In the genomic region with DNA sequence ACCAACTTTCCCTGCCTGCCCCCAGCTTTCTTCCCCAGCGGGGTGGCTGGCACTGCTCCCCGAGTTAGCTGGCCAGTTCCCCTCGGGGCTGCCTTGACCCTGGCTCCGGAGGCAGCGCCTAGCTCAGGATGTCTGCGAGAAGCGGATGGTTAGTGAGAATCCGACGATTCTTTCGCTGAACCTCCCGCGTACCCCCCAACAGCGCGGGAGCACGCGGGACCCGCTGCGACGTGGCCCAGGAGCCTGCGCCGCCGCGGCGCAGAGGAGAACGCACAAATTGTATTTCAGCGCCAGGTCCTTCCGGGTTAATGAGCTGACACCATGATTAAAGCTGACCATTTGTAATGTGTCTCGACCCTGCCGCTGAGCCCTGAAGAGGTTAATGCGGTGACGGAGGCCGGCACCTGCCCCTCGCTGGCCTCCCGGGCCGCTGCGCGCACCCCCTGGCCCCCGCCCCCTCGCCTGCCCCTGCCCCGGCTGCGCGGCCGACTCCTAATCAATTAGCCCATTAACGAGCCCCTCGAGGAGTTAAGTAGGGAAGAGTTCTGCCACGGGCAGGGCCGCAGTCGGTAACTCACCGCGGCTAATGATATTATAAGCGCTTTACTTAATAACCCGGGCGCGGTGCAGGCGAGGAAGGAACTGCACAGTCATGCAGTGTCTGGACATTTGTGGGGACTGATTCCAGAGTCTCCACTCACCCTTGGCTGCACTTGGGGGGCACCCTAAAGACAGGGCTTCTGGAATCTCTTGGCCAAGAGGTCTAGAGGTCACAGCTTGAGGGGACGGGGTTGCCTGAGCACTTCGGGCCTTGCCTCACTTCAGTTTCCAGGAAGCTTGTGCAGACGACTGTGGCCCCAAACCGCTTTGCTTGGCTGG, we compare ENCODE assay signal across 13 cellular contexts. TPM values are rescaled to one million over a fixed set of nuclear protein-coding genes. Genes with fewer than 3 reads are reported as not detected.
DNase-seq lines count a peak whose midpoint lies in the region; ATAC-seq and TF ChIP-seq lines count a peak whose summit lies in the region.
"Had no signal": no experiment of that assay in that cellular context is flagged by ENCODE, and none has a peak within 500 bp of the region (broad histone marks: within the 10 kb centered on the region; RNA-seq: fewer than 3 reads in every experiment).

No MANE protein-coding gene starts in this region.

- peaks cover 68% of the 10 kb centered on the region for H3K27me3 Mint-ChIP-seq in activated CD4-positive, alpha-beta T cell treated with anti-CD3 and anti-CD28 coated beads, Interleukin-2, amount 10 ng/mL, durations not matched to agents 24 days and 14 days

- H3K36me3 ChIP-seq in HUES6 (ENCODE audit: control insufficient read depth, insufficient read depth, low read length), result no peaks in the 10 kb centered on the region
- no peaks in the 10 kb centered on the region for H3K36me3 ChIP-seq in osteoblast (ENCODE audit: insufficient read depth, low read length)
- H3K36me3 ChIP-seq in OCI-LY7 (ENCODE audit: insufficient read depth, low read length), result no peaks in the 10 kb centered on the region
- H3K36me3 ChIP-seq: ovary had no signal

- BruUV-seq in OCI-LY7 (replicated peaks; lab: Mats Ljungman, UMichigan), result no TSS peak

- H3K9me3 Mint-ChIP-seq in activated CD4-positive, alpha-beta T cell treated with anti-CD3 and anti-CD28 coated beads, Interleukin-2, amount 10 ng/mL, durations not matched to agents 24 days and 14 days, result peaks cover 11% of the 10 kb centered on the region

- H3K27ac ChIP-seq in HUES6 (ENCODE audit: low read depth, low read length), result no peak overlapping the region
- no peak overlapping the region for H3K27ac ChIP-seq in osteoblast (ENCODE audit: low read depth, low read length)
- no peak overlapping the region for H3K27ac ChIP-seq in OCI-LY7 (ENCODE audit: low read depth, low read length, poor library complexity, severe bottlenecking)
- H3K27ac ChIP-seq: ovary had no signal

- DNase-seq in activated CD4-positive, alpha-beta T cell treated with anti-CD3 and anti-CD28 coated beads, Interleukin-2, amount 10 ng/mL, durations not matched to agents 24 days and 14 days, result no peak
- no peak for DNase-seq in activated CD4-positive, alpha-beta T cell treated with anti-CD3 and anti-CD28 coated beads for 4 hours
- DNase-seq in ecto neural progenitor cell (ENCODE audit: low spot score), result peak; percentile 62
- peak; percentile 80 for DNase-seq in osteoblast (ENCODE audit: insufficient read length, low spot score, missing footprints)
- no peak for DNase-seq in OCI-LY7 (ENCODE audit: low spot score)
- no peak for DNase-seq in effector CD4-positive, alpha-beta T cell
- DNase-seq: activated effector memory CD4-positive, alpha-beta T cell treated with Interleukin-2 at 50 U/mL for 16 hours; kidney glomerular epithelial cell; ovary had no signal

- H3K79me2 ChIP-seq in osteoblast (ENCODE audit: insufficient read depth, low read length) (no peaks in the 10 kb centered on the region), OCI-LY7 (ENCODE audit: insufficient read depth, low read depth, low read length) (no peaks in the 10 kb centered on the region)

- H3K27me3 ChIP-seq in HUES6 (ENCODE audit: control insufficient read depth, insufficient read depth, low read length) (peaks cover 100% of the 10 kb centered on the region), osteoblast (ENCODE audit: insufficient read depth, low read length) (peaks cover 99% of the 10 kb centered on the region)

- POLR2A ChIA-PET in OCI-LY7 (lab: Charles Lee), result interaction anchor here (0.6 to 2.0 kb wide), 2 partner anchors 8 to 10 kb away, joined by 3 to 10 read pairs; partner anchors contain the start of gene BUB3

- TF ChIP-seq CTCF in osteoblast (IDR thresholded peaks at IDR 0.05; ENCODE audit: extremely low read depth, low read depth, low read length), result no peak
- TF ChIP-seq CTCF in OCI-LY7 (conservative IDR thresholded peaks at IDR 0.05; ENCODE audit: low read length), result no peak

- H3K36me3 Mint-ChIP-seq in activated CD4-positive, alpha-beta T cell treated with anti-CD3 and anti-CD28 coated beads, Interleukin-2, amount 10 ng/mL, durations not matched to agents 24 days and 14 days (ENCODE audit: low read depth), result peaks cover 10% of the 10 kb centered on the region

- CTCF ChIA-PET in OCI-LY7 (lab: Charles Lee; ENCODE audit: unreplicated experiment), result no interaction called here

- H3K9ac ChIP-seq in HUES6 (ENCODE audit: low read length), result no peak overlapping the region

- no peaks in the 10 kb centered on the region for H3K9me3 ChIP-seq in HUES6 (ENCODE audit: control insufficient read depth, insufficient read depth, low read depth, low read length)
- H3K9me3 ChIP-seq in osteoblast (ENCODE audit: low read depth, low read length), result no peaks in the 10 kb centered on the region
- H3K9me3 ChIP-seq in OCI-LY7 (ENCODE audit: low read length), result no peaks in the 10 kb centered on the region
- H3K9me3 ChIP-seq: ovary had no signal

- H3K4me1 Mint-ChIP-seq in activated CD4-positive, alpha-beta T cell treated with anti-CD3 and anti-CD28 coated beads, Interleukin-2, amount 10 ng/mL, durations not matched to agents 24 days and 14 days, result peaks cover 23% of the 10 kb centered on the region

- H3K4me3 Mint-ChIP-seq in activated CD4-positive, alpha-beta T cell treated with anti-CD3 and anti-CD28 coated beads, Interleukin-2, amount 10 ng/mL, durations not matched to agents 24 days and 14 days, result no peak overlapping the region

- H3K4me1 ChIP-seq in HUES6 (ENCODE audit: control insufficient read depth, insufficient read depth, low read length) (peaks cover 51% of the 10 kb centered on the region), osteoblast (ENCODE audit: insufficient read depth, low read length) (no peaks in the 10 kb centered on the region), OCI-LY7 (ENCODE audit: insufficient read depth, low read length, poor library complexity, severe bottlenecking) (peaks cover 10% of the 10 kb centered on the region)

- peak overlapping the region; percentile 67 for H3K27ac Mint-ChIP-seq in activated CD4-positive, alpha-beta T cell treated with anti-CD3 and anti-CD28 coated beads, Interleukin-2, amount 10 ng/mL, durations not matched to agents 24 days and 14 days

- H2AFZ ChIP-seq in osteoblast (ENCODE audit: low read length), result no peak overlapping the region
- H2AFZ ChIP-seq in OCI-LY7 (ENCODE audit: low read length), result no peak overlapping the region

- H4K20me1 ChIP-seq in osteoblast (ENCODE audit: insufficient read depth, low read length) (no peaks in the 10 kb centered on the region), OCI-LY7 (ENCODE audit: insufficient read depth, low read length) (no peaks in the 10 kb centered on the region)

- H3K4me3 ChIP-seq in HUES6 (ENCODE audit: low read depth, low read length) (peak overlapping the region; percentile 29; the same call in 1 of the 2 replicates), osteoblast (ENCODE audit: insufficient read depth, low read length) (no peak overlapping the region), OCI-LY7 (ENCODE audit: low read depth, low read length, poor library complexity, severe bottlenecking) (no peak overlapping the region)
- H3K4me3 ChIP-seq: ovary had no signal

- intact Hi-C loops in activated CD4-positive, alpha-beta T cell treated with anti-CD3 and anti-CD28 coated beads, Interleukin-2, amount 10 ng/mL, durations not matched to agents 24 days and 14 days (cut with micrococcal nuclease), result loop anchor here (5.0 kb wide), 1 partner anchor 1549 kb away; the partner anchor contains the start of gene FGFR2
- intact Hi-C loops in OCI-LY7 (cut with micrococcal nuclease; ENCODE audit: unreplicated experiment), result loop anchor here (5.0 kb wide), 1 partner anchor 391 kb away; no protein-coding TSS in a partner anchor

- H3K9me2 ChIP-seq in OCI-LY7 (ENCODE audit: insufficient read depth, low read length), result no peaks in the 10 kb centered on the region

- no peak for ATAC-seq in HG02588 (IDR thresholded peaks at IDR 0.05; ENCODE audit: unreplicated experiment)

- H3K4me2 ChIP-seq in osteoblast (ENCODE audit: insufficient read depth, low read length) (no peak overlapping the region), OCI-LY7 (ENCODE audit: low read length) (no peak overlapping the region)

RNA-seq across cellular contexts. Expression of gene HMX2, which starts 1.7 kb away (rescaled TPM):
- total RNA-seq in activated CD4-positive, alpha-beta T cell treated with anti-CD3 and anti-CD28 coated beads, Interleukin-2, amount 10 ng/mL, durations not matched to agents 24 days and 14 days, result not detected in 2 replicates
- total RNA-seq in osteoblast, result not detected in 2 replicates
- 1.2 and 2.0 TPM in 2 replicates for total RNA-seq in OCI-LY7 (2014; rRNA removed; shearing (Covaris generic))
- 1.7 and 2.4 TPM in 2 replicates for total RNA-seq in OCI-LY7 (2022)
- total RNA-seq: cerebellum, ovary, temporal lobe had no signal

RNA-seq across cellular contexts. Expression of gene BUB3, which starts 8.0 kb away (rescaled TPM):
- total RNA-seq in activated CD4-positive, alpha-beta T cell treated with anti-CD3 and anti-CD28 coated beads, Interleukin-2, amount 10 ng/mL, durations not matched to agents 24 days and 14 days, result 186 and 193 TPM in 2 replicates
- total RNA-seq in osteoblast (107 and 109 TPM in 2 replicates), OCI-LY7 (2022) (312 and 335 TPM in 2 replicates)
- 437 and 526 TPM in 2 replicates for total RNA-seq in OCI-LY7 (2014; rRNA removed; shearing (Covaris generic))

RNA-seq across cellular contexts. Expression of gene HMX3, which starts 10.5 kb away (rescaled TPM):
- not detected in 2 replicates for total RNA-seq in activated CD4-positive, alpha-beta T cell treated with anti-CD3 and anti-CD28 coated beads, Interleukin-2, amount 10 ng/mL, durations not matched to agents 24 days and 14 days
- total RNA-seq in osteoblast (not detected in 2 replicates), OCI-LY7 (2022) (not detected in 2 replicates)
- total RNA-seq in OCI-LY7 (2014; rRNA removed; shearing (Covaris generic)), result 0.44 TPM in 1 of 2 replicates, not detected in the other
- total RNA-seq: cerebellum, temporal lobe had no signal

Comparison
In these comparisons a context has a peak if more than half of its experiments do, and no peak if none do; other contexts are left out.
1. DNase-seq: peak in ecto neural progenitor cell (single experiment) and osteoblast (single experiment); none in activated CD4-positive, alpha-beta T cell treated with anti-CD3 and anti-CD28 coated beads, Interleukin-2, amount 10 ng/mL, durations not matched to agents 24 days and 14 days (single experiment), activated CD4-positive, alpha-beta T cell treated with anti-CD3 and anti-CD28 coated beads for 4 hours (0 of 2), OCI-LY7 (single experiment) and effector CD4-positive, alpha-beta T cell (single experiment).